In genomic region chrX:35439692-35440091, GRCh38 we compare ENCODE assay signal across 14 cellular contexts.
"Had no signal": no experiment of that assay in that cellular context is flagged by ENCODE, and none has a peak within 500 bp of the region (broad histone marks: within the 10 kb centered on the region; RNA-seq: fewer than 3 reads in every experiment).

No MANE protein-coding gene starts in this region.

- H3K27ac Mint-ChIP-seq: activated naive CD4-positive, alpha-beta T cell treated with anti-CD3 and anti-CD28 coated beads, Interleukin-2, amount 50 U/mL, for 24 hours; brain; stimulated activated naive CD8-positive, alpha-beta T cell treated with anti-CD3 and anti-CD28 coated beads, Interleukin-15, amount 100 ng/mL, for 72 hours had no signal

- H3K36me3 ChIP-seq: heart left ventricle, upper lobe of right lung had no signal

- H3K4me3 ChIP-seq: dorsolateral prefrontal cortex, heart left ventricle, testis, upper lobe of right lung had no signal

- H3K9me3 Mint-ChIP-seq: activated naive CD4-positive, alpha-beta T cell treated with anti-CD3 and anti-CD28 coated beads, Interleukin-2, amount 50 U/mL, for 24 hours; stimulated activated naive CD8-positive, alpha-beta T cell treated with anti-CD3 and anti-CD28 coated beads, Interleukin-15, amount 100 ng/mL, for 72 hours had no signal

- H3K27me3 ChIP-seq: foreskin keratinocyte, heart left ventricle, testis, upper lobe of right lung had no signal

- H3K27ac ChIP-seq: dorsolateral prefrontal cortex, foreskin keratinocyte, heart left ventricle, testis, upper lobe of right lung had no signal

- H3K4me1 ChIP-seq: heart left ventricle, testis, upper lobe of right lung had no signal

- H3K36me3 Mint-ChIP-seq: activated naive CD4-positive, alpha-beta T cell treated with anti-CD3 and anti-CD28 coated beads, Interleukin-2, amount 50 U/mL, for 24 hours; brain had no signal

- H3K27me3 Mint-ChIP-seq: activated naive CD4-positive, alpha-beta T cell treated with anti-CD3 and anti-CD28 coated beads, Interleukin-2, amount 50 U/mL, for 24 hours; stimulated activated naive CD8-positive, alpha-beta T cell treated with anti-CD3 and anti-CD28 coated beads, Interleukin-15, amount 100 ng/mL, for 72 hours had no signal

- H3K4me3 Mint-ChIP-seq: activated naive CD4-positive, alpha-beta T cell treated with anti-CD3 and anti-CD28 coated beads, Interleukin-2, amount 50 U/mL, for 24 hours; brain; neural crest cell; stimulated activated naive CD8-positive, alpha-beta T cell treated with anti-CD3 and anti-CD28 coated beads, Interleukin-15, amount 100 ng/mL, for 72 hours had no signal

- H3K9me3 ChIP-seq: testis, upper lobe of right lung had no signal

- DNase-seq: activated CD4-positive, alpha-beta T cell treated with anti-CD3 and anti-CD28 coated beads for 48 hours; amniotic stem cell; dorsolateral prefrontal cortex; foreskin keratinocyte; heart left ventricle; stimulated activated CD4-positive, alpha-beta T cell treated with anti-CD3 and anti-CD28 coated beads, Interleukin-15, amount 100 ng/mL, for 24 hours; stimulated activated CD4-positive, alpha-beta T cell treated with anti-CD3 and anti-CD28 coated beads, Interleukin-4, amount 100 ng/mL, for 24 hours; stimulated activated naive CD8-positive, alpha-beta T cell treated with anti-CD3 and anti-CD28 coated beads, Interleukin-15, amount 100 ng/mL, for 72 hours; T-helper 1 cell; testis; upper lobe of right lung had no signal

- ATAC-seq: foreskin keratinocyte; heart left ventricle; stimulated activated naive CD8-positive, alpha-beta T cell treated with anti-CD3 and anti-CD28 coated beads, Interleukin-15, amount 100 ng/mL, for 72 hours; upper lobe of right lung had no signal

- H3K4me1 Mint-ChIP-seq: activated naive CD4-positive, alpha-beta T cell treated with anti-CD3 and anti-CD28 coated beads, Interleukin-2, amount 50 U/mL, for 24 hours; brain; neural crest cell; stimulated activated naive CD8-positive, alpha-beta T cell treated with anti-CD3 and anti-CD28 coated beads, Interleukin-15, amount 100 ng/mL, for 72 hours had no signal
